In the genomic region with DNA sequence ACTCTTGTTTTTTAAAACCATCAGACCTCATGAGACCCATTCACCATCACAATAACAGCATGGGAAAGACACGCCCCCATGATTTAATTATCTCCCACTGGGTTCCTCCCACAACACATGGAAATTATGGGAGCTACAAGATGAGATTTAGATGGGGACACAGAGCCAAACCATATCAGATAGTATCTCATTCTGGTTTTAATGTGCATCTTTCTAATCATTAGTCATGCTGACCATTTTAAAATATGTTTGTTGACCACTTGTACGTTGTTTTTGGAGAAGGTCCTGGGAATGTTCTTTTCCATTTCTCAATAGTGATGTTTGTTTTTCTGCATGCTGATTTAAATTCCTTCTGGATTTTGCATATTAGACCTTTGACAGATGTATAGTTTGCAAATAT, we compare ENCODE assay signal across 31 cellular contexts.
"Had no signal": no experiment of that assay in that cellular context is flagged by ENCODE, and none has a peak within 500 bp of the region (broad histone marks: within the 10 kb centered on the region; RNA-seq: fewer than 3 reads in every experiment).

No MANE protein-coding gene starts in this region.

- H3K27ac Mint-ChIP-seq: activated B cell treated with CpG ODN at 0.5 μM for 24 hours; activated CD8-positive, alpha-beta T cell treated with anti-CD3 and anti-CD28 coated beads for 36 hours; activated naive CD8-positive, alpha-beta T cell; activated T-helper 17 cell treated with anti-CD3 and anti-CD28 coated beads, Interleukin-2, amount 50 U/mL, for 72 hours; effector memory CD8-positive, alpha-beta T cell; T-helper 17 cell; T-helper 2 cell treated with Interferon-gamma antibody and Interleukin-4, amounts not matched to agents 5 μg/mL and 100 μg/mL, for 36 hours had no signal

- H3K4me1 Mint-ChIP-seq: activated B cell treated with CpG ODN at 0.5 μM for 24 hours; activated T-helper 17 cell treated with anti-CD3 and anti-CD28 coated beads, Interleukin-2, amount 50 U/mL, for 72 hours; central memory CD8-positive, alpha-beta T cell; T-helper 17 cell had no signal

- ATAC-seq: activated CD4-positive, CD25-positive, alpha-beta regulatory T cell treated with anti-CD3 and anti-CD28 coated beads, Interleukin-2, amount 50 U/mL, for 24 hours; activated CD8-positive, alpha-beta T cell treated with anti-CD3 and anti-CD28 coated beads for 36 hours; activated T-cell treated with anti-CD3 and anti-CD28 coated beads, Interleukin-2, amount 50 U/mL, for 4 hours; activated T-helper 17 cell treated with anti-CD3 and anti-CD28 coated beads, Interleukin-2, amount 50 U/mL, for 72 hours; effector memory CD8-positive, alpha-beta T cell; T-helper 17 cell had no signal

- FAIRE-seq: bronchial epithelial cell, frontal cortex had no signal

- DNase-seq: activated B cell treated with CpG ODN at 0.5 μM for 24 hours; activated CD4-positive, alpha-beta T cell treated with anti-CD3 and anti-CD28 coated beads for 48 hours; activated CD4-positive, alpha-beta T cell treated with anti-CD3 and anti-CD28 coated beads, Interleukin-2, amount 50 U/mL, for 1 hour; activated CD4-positive, alpha-beta T cell treated with anti-CD3 and anti-CD28 coated beads, Interleukin-2, amount 50 U/mL, for 48 hours; activated CD8-positive, alpha-beta memory T cell treated with anti-CD3 and anti-CD28 coated beads for 24 hours; activated CD8-positive, alpha-beta T cell treated with anti-CD3 and anti-CD28 coated beads for 36 hours; activated effector memory CD4-positive, alpha-beta T cell treated with Interleukin-2 at 50 U/mL for 16 hours; activated gamma-delta T cell treated with Interleukin-2 at 50 U/mL for 16 hours; activated naive CD4-positive, alpha-beta T cell treated with anti-CD3 and anti-CD28 coated beads, Interleukin-2, amount 50 U/mL, for 16 hours; activated naive CD4-positive, alpha-beta T cell treated with Interleukin-2 at 50 U/mL for 16 hours; activated T-cell treated with anti-CD3 and anti-CD28 coated beads, Interleukin-2, amount 50 U/mL, for 4 hours; brain microvascular endothelial cell; cortex of kidney; dermis blood vessel endothelial cell; effector CD4-positive, alpha-beta T cell; effector memory CD8-positive, alpha-beta T cell; erythroblast; esophagus squamous epithelium; head of caudate nucleus; T-helper 1 cell; T-helper 17 cell; T1000; WERI-Rb-1 had no signal

- H3K4me3 ChIP-seq: ascending aorta, esophagus squamous epithelium had no signal

- H3K27me3 Mint-ChIP-seq: activated B cell treated with CpG ODN at 0.5 μM for 24 hours; activated CD8-positive, alpha-beta T cell treated with anti-CD3 and anti-CD28 coated beads for 36 hours; activated naive CD8-positive, alpha-beta T cell; activated T-helper 17 cell treated with anti-CD3 and anti-CD28 coated beads, Interleukin-2, amount 50 U/mL, for 72 hours; central memory CD8-positive, alpha-beta T cell; effector memory CD8-positive, alpha-beta T cell; T-helper 17 cell had no signal

- H3K4me3 Mint-ChIP-seq: activated B cell treated with CpG ODN at 0.5 μM for 24 hours; activated CD8-positive, alpha-beta T cell treated with anti-CD3 and anti-CD28 coated beads for 36 hours; activated naive CD8-positive, alpha-beta T cell; activated T-cell treated with anti-CD3 and anti-CD28 coated beads, Interleukin-2, amount 50 U/mL, for 4 hours; activated T-helper 17 cell treated with anti-CD3 and anti-CD28 coated beads, Interleukin-2, amount 50 U/mL, for 72 hours; central memory CD8-positive, alpha-beta T cell; effector memory CD8-positive, alpha-beta T cell; T-helper 17 cell; T-helper 2 cell treated with Interferon-gamma antibody and Interleukin-4, amounts not matched to agents 5 μg/mL and 100 μg/mL, for 36 hours had no signal
